In the genomic region with DNA sequence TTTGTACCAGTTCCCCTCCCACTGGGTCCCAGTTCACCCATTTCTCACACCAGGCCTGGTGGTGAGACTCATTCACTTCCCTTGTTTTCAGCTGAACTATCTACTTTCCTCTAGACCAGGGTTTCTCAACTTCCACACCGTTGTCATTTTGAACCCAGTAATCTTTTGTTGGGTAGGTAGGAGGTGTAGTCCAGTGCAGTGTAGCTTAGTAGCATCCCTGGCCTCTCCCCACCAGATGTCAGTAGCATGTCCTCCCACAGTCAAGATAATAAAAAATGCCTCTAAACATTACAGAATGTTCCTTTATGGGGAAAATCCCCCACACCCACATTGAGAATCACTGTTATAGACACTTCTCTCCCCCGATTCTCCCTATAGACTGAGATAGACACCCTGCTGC, we compare ENCODE assay signal across 17 cellular contexts.
DNase-seq lines count a peak whose midpoint lies in the region; ATAC-seq, FAIRE-seq and TF ChIP-seq lines count a peak whose summit lies in the region.
"Had no signal": no experiment of that assay in that cellular context is flagged by ENCODE, and none has a peak within 500 bp of the region (broad histone marks: within the 10 kb centered on the region; RNA-seq: fewer than 3 reads in every experiment).

No MANE protein-coding gene starts in this region.

- intact Hi-C loops in activated CD4-positive, alpha-beta memory T cell treated with anti-CD3 and anti-CD28 coated beads for 36 hours (cut with micrococcal nuclease), result no loop called here

- CTCF ChIA-PET in activated CD8-positive, alpha-beta T cell treated with anti-CD3 and anti-CD28 coated beads, Interleukin-2, amount 10 ng/mL, durations not matched to agents 7 days and 5 days (lab: Charles Lee), result interaction anchor here (1.1 kb wide), 1 partner anchor 55 kb away, joined by 3 read pairs; no protein-coding TSS in a partner anchor
- CTCF ChIA-PET in activated CD4-positive, alpha-beta memory T cell treated with anti-CD3 and anti-CD28 coated beads for 36 hours (lab: Charles Lee), result no interaction called here

- POLR2A ChIA-PET in activated CD8-positive, alpha-beta T cell treated with anti-CD3 and anti-CD28 coated beads, Interleukin-2, amount 10 ng/mL, durations not matched to agents 7 days and 5 days (lab: Charles Lee), result no interaction called here
- POLR2A ChIA-PET in activated CD4-positive, alpha-beta memory T cell treated with anti-CD3 and anti-CD28 coated beads for 36 hours (lab: Charles Lee), result no interaction called here

- H2AFZ ChIP-seq in DND-41 (ENCODE audit: low read depth, low read length) (no peak overlapping the region), OCI-LY3 (ENCODE audit: low read depth, low read length) (no peak overlapping the region)

- FAIRE-seq in GM12892 (lab: Jason Lieb, UNC), result peak; percentile 9
- FAIRE-seq: H1 had no signal

- H3K4me2 ChIP-seq in DND-41 (ENCODE audit: insufficient read depth, low read length) (no peak overlapping the region), OCI-LY3 (ENCODE audit: low read length) (peak overlapping the region; percentile 27; the same call in 1 of the 2 replicates)

- H4K20me1 ChIP-seq in DND-41 (ENCODE audit: insufficient read depth, low read length) (no peaks in the 10 kb centered on the region), OCI-LY3 (ENCODE audit: insufficient read depth, low read length) (no peaks in the 10 kb centered on the region)
- H4K20me1 ChIP-seq: BLaER1 treated with 17β-estradiol and CSF1 and Interleukin-3, amounts not matched to agents 10 nM and 100 nM had no signal

- H3K27ac ChIP-seq in DND-41 (ENCODE audit: low read length) (no peak overlapping the region), OCI-LY3 (ENCODE audit: low read length) (no peak overlapping the region)
- H3K27ac ChIP-seq: BLaER1 treated with 17β-estradiol and CSF1 and Interleukin-3, amounts not matched to agents 10 nM and 100 nM; SK-N-MC had no signal

- no peak overlapping the region for H3K4me3 Mint-ChIP-seq in activated CD8-positive, alpha-beta T cell treated with anti-CD3 and anti-CD28 coated beads, Interleukin-2, amount 10 ng/mL, durations not matched to agents 7 days and 5 days
- no peak overlapping the region for H3K4me3 Mint-ChIP-seq in activated CD4-positive, alpha-beta memory T cell treated with anti-CD3 and anti-CD28 coated beads for 36 hours
- H3K4me3 Mint-ChIP-seq: T-cell had no signal

- H3K4me1 ChIP-seq in DND-41 (ENCODE audit: insufficient read depth, low read length), result no peaks in the 10 kb centered on the region
- H3K4me1 ChIP-seq in OCI-LY3 (ENCODE audit: low read length), result peaks cover 31% of the 10 kb centered on the region

- TF ChIP-seq CTCF in DND-41 (IDR thresholded peaks at IDR 0.05; ENCODE audit: borderline replicate concordance, extremely low read depth, low read length, poor library complexity, severe bottlenecking) (no peak), OCI-LY3 (IDR thresholded peaks at IDR 0.05; ENCODE audit: low read depth, low read length) (no peak)

- H3K27me3 Mint-ChIP-seq in activated CD8-positive, alpha-beta T cell treated with anti-CD3 and anti-CD28 coated beads, Interleukin-2, amount 10 ng/mL, durations not matched to agents 7 days and 5 days (ENCODE audit: low read depth), result peaks cover 2% of the 10 kb centered on the region
- H3K27me3 Mint-ChIP-seq in activated CD4-positive, alpha-beta memory T cell treated with anti-CD3 and anti-CD28 coated beads for 36 hours, result peaks cover 17% of the 10 kb centered on the region

- no peaks in the 10 kb centered on the region for H3K79me2 ChIP-seq in DND-41 (ENCODE audit: insufficient read depth, low read length)
- no peaks in the 10 kb centered on the region for H3K79me2 ChIP-seq in OCI-LY3 (ENCODE audit: low read length)

- H3K9me3 Mint-ChIP-seq in activated CD8-positive, alpha-beta T cell treated with anti-CD3 and anti-CD28 coated beads, Interleukin-2, amount 10 ng/mL, durations not matched to agents 7 days and 5 days (ENCODE audit: insufficient read depth), result no peaks in the 10 kb centered on the region
- peaks cover 10% of the 10 kb centered on the region for H3K9me3 Mint-ChIP-seq in activated CD4-positive, alpha-beta memory T cell treated with anti-CD3 and anti-CD28 coated beads for 36 hours

- no peaks in the 10 kb centered on the region for H3K36me3 Mint-ChIP-seq in activated CD8-positive, alpha-beta T cell treated with anti-CD3 and anti-CD28 coated beads, Interleukin-2, amount 10 ng/mL, durations not matched to agents 7 days and 5 days (ENCODE audit: low read depth)
- H3K36me3 Mint-ChIP-seq in activated CD4-positive, alpha-beta memory T cell treated with anti-CD3 and anti-CD28 coated beads for 36 hours, result no peaks in the 10 kb centered on the region
- H3K36me3 Mint-ChIP-seq: T-cell had no signal

- H3K9ac ChIP-seq in DND-41 (ENCODE audit: low read depth, low read length) (no peak overlapping the region), OCI-LY3 (ENCODE audit: low read length) (no peak overlapping the region)
- H3K9ac ChIP-seq: BLaER1 treated with 17β-estradiol and CSF1 and Interleukin-3, amounts not matched to agents 10 nM and 100 nM had no signal

- TF ChIP-seq POLR2A in GM12892 (IDR thresholded peaks at IDR 0.05; ENCODE audit: low read depth, low read length), result no peak

- H3K27ac Mint-ChIP-seq in activated CD8-positive, alpha-beta T cell treated with anti-CD3 and anti-CD28 coated beads, Interleukin-2, amount 10 ng/mL, durations not matched to agents 7 days and 5 days, result no peak overlapping the region
- no peak overlapping the region for H3K27ac Mint-ChIP-seq in activated CD4-positive, alpha-beta memory T cell treated with anti-CD3 and anti-CD28 coated beads for 36 hours
- H3K27ac Mint-ChIP-seq: T-cell had no signal

- H3K4me3 ChIP-seq in DND-41 (ENCODE audit: low read depth in 1 of 2, low read length in 2 of 2), result no peak overlapping the region
- H3K4me3 ChIP-seq in OCI-LY3 (ENCODE audit: low read length), result no peak overlapping the region
- H3K4me3 ChIP-seq: BLaER1 treated with 17β-estradiol and CSF1 and Interleukin-3, amounts not matched to agents 10 nM and 100 nM; SK-N-MC had no signal

- no peaks in the 10 kb centered on the region for H3K4me1 Mint-ChIP-seq in activated CD8-positive, alpha-beta T cell treated with anti-CD3 and anti-CD28 coated beads, Interleukin-2, amount 10 ng/mL, durations not matched to agents 7 days and 5 days (ENCODE audit: low read depth)
- no peaks in the 10 kb centered on the region for H3K4me1 Mint-ChIP-seq in activated CD4-positive, alpha-beta memory T cell treated with anti-CD3 and anti-CD28 coated beads for 36 hours (ENCODE audit: low read depth)
- H3K4me1 Mint-ChIP-seq: T-cell had no signal

- DNase-seq in DND-41 (no peak), GM12892 (ENCODE audit: insufficient read length) (no peak), GM19240 (ENCODE audit: insufficient read length, low spot score) (no peak), OCI-M2 (lab: John Stamatoyannopoulos, UW; ENCODE audit: unreplicated experiment) (no peak)
- no peak for DNase-seq in activated CD8-positive, alpha-beta T cell treated with anti-CD3 and anti-CD28 coated beads, Interleukin-2, amount 10 ng/mL, durations not matched to agents 7 days and 5 days
- DNase-seq in activated CD4-positive, alpha-beta memory T cell treated with anti-CD3 and anti-CD28 coated beads for 36 hours, result no peak
- DNase-seq: EL; IMR-90; NCI-H226; NCI-H526 treated with DMSO at 0.1 percent for 48 hours; NK-92 treated with Interleukin-12 subunit alpha and Interleukin-12 subunit beta, amount 100 ng/mL, for 24 hours; T-cell had no signal

- H3K36me3 ChIP-seq in DND-41 (ENCODE audit: insufficient read depth, low read length), result no peaks in the 10 kb centered on the region
- no peaks in the 10 kb centered on the region for H3K36me3 ChIP-seq in OCI-LY3 (replicated peaks; ENCODE audit: low read depth, low read length)
- H3K36me3 ChIP-seq: BLaER1 treated with 17β-estradiol and CSF1 and Interleukin-3, amounts not matched to agents 10 nM and 100 nM had no signal

- H3K27me3 ChIP-seq in DND-41 (ENCODE audit: insufficient read depth, low read length, poor library complexity), result no peaks in the 10 kb centered on the region
- H3K27me3 ChIP-seq in OCI-LY3 (ENCODE audit: low read depth, low read length), result no peaks in the 10 kb centered on the region
- H3K27me3 ChIP-seq: BLaER1 treated with 17β-estradiol and CSF1 and Interleukin-3, amounts not matched to agents 10 nM and 100 nM had no signal

- H3K9me3 ChIP-seq in DND-41 (ENCODE audit: insufficient read depth, low read length, severe bottlenecking) (peaks cover 6% of the 10 kb centered on the region), OCI-LY3 (ENCODE audit: insufficient read depth, low read length) (no peaks in the 10 kb centered on the region)

- ATAC-seq in DND-41 (ENCODE audit: insufficient read depth, low read depth), result 0 out of 3 replicates have a peak, but pooled peaks have one; percentile 17
- peak; percentile 25 for ATAC-seq in GM21423 (IDR thresholded peaks at IDR 0.05; ENCODE audit: unreplicated experiment)
- ATAC-seq in activated CD8-positive, alpha-beta T cell treated with anti-CD3 and anti-CD28 coated beads, Interleukin-2, amount 10 ng/mL, durations not matched to agents 7 days and 5 days, result no peak
- ATAC-seq: T-cell had no signal
